Comparison of ENCODE assay signal across 11 cellular contexts in genomic region chr2:130327703-130328527, GRCh38. TPM values are rescaled to one million over a fixed set of nuclear protein-coding genes. Genes with fewer than 3 reads are reported as not detected.
DNase-seq lines count a peak whose midpoint lies in the region; ATAC-seq and TF ChIP-seq lines count a peak whose summit lies in the region.
"Had no signal": no experiment of that assay in that cellular context is flagged by ENCODE, and none has a peak within 500 bp of the region (broad histone marks: within the 10 kb centered on the region; RNA-seq: fewer than 3 reads in every experiment).

No MANE protein-coding gene starts in this region.

- no peaks in the 10 kb centered on the region for H3K36me3 ChIP-seq in GM23248 (ENCODE audit: low read depth)

- H3K27me3 Mint-ChIP-seq in neural crest cell (ENCODE audit: low read depth): peaks cover 73% of the 10 kb centered on the region

- no peaks in the 10 kb centered on the region for H3K9me2 ChIP-seq in GM23248 (ENCODE audit: insufficient read depth)

- DNase-seq in GM23248 (peak; percentile 45), NCI-H510A treated with DMSO at 0.1 percent for 48 hours (lab: John Stamatoyannopoulos, UW) (peak; percentile 19), epithelial cell of prostate (ENCODE audit: low read depth, low spot score) (no peak), neural crest cell (ENCODE audit: low read depth, low spot score) (no peak), G401 (ENCODE audit: low spot score) (no peak), pons (ENCODE audit: low spot score) (no peak), NCI-H1048 (lab: John Stamatoyannopoulos, UW) (no peak)
- DNase-seq: activated CD4-positive, alpha-beta memory T cell treated with anti-CD3 and anti-CD28 coated beads, Interleukin-2, amount 10 ng/mL, durations not matched to agents 7 days and 5 days; activated naive CD8-positive, alpha-beta T cell treated with anti-CD3 and anti-CD28 coated beads, Interleukin-2, amount 10 ng/mL, durations not matched to agents 7 days and 5 days; CD8-positive, alpha-beta T cell had no signal

- no peak overlapping the region for H3K4me3 ChIP-seq in GM23248

- ATAC-seq in HG03097 (IDR thresholded peaks at IDR 0.05; ENCODE audit: low FRiP score, unreplicated experiment): no peak
- ATAC-seq: CD8-positive, alpha-beta T cell had no signal

- in situ Hi-C loops in GM23248 (cut with MboI): no loop called here
- in situ Hi-C loops in G401 (cut with HindIII; ENCODE audit: low sequenced_read_pairs): no loop called here

- H3K27me3 ChIP-seq in GM23248 (replicated peaks; ENCODE audit: insufficient read depth): peaks cover 51% of the 10 kb centered on the region

- no peaks in the 10 kb centered on the region for H3K9me3 Mint-ChIP-seq in neural crest cell
- H3K9me3 Mint-ChIP-seq: activated CD4-positive, alpha-beta memory T cell treated with anti-CD3 and anti-CD28 coated beads, Interleukin-2, amount 10 ng/mL, durations not matched to agents 7 days and 5 days; activated naive CD8-positive, alpha-beta T cell treated with anti-CD3 and anti-CD28 coated beads, Interleukin-2, amount 10 ng/mL, durations not matched to agents 7 days and 5 days; CD8-positive, alpha-beta T cell had no signal

- H3K9ac ChIP-seq in GM23248: no peak overlapping the region

- H3K79me2 ChIP-seq in GM23248 (ENCODE audit: insufficient read depth): no peaks in the 10 kb centered on the region

- H3K27ac ChIP-seq in GM23248: no peak overlapping the region
- peak overlapping the region; percentile 91 for H3K27ac ChIP-seq in epithelial cell of prostate

- no peak overlapping the region for H3K27ac Mint-ChIP-seq in neural crest cell (ENCODE audit: unreplicated experiment)
- H3K27ac Mint-ChIP-seq: activated CD4-positive, alpha-beta memory T cell treated with anti-CD3 and anti-CD28 coated beads, Interleukin-2, amount 10 ng/mL, durations not matched to agents 7 days and 5 days; activated naive CD8-positive, alpha-beta T cell treated with anti-CD3 and anti-CD28 coated beads, Interleukin-2, amount 10 ng/mL, durations not matched to agents 7 days and 5 days; CD8-positive, alpha-beta T cell had no signal

- no peak overlapping the region for H3K4me2 ChIP-seq in GM23248 (ENCODE audit: unreplicated experiment)

- H3K36me3 Mint-ChIP-seq in neural crest cell (ENCODE audit: low read depth): no peaks in the 10 kb centered on the region
- H3K36me3 Mint-ChIP-seq: activated naive CD8-positive, alpha-beta T cell treated with anti-CD3 and anti-CD28 coated beads, Interleukin-2, amount 10 ng/mL, durations not matched to agents 7 days and 5 days; CD8-positive, alpha-beta T cell had no signal

- no peaks in the 10 kb centered on the region for H3F3A ChIP-seq in GM23248 (ENCODE audit: insufficient read depth)

- H4K20me1 ChIP-seq in GM23248 (ENCODE audit: insufficient read depth): no peaks in the 10 kb centered on the region

- H3K4me3 Mint-ChIP-seq in neural crest cell: no peak overlapping the region
- H3K4me3 Mint-ChIP-seq: activated CD4-positive, alpha-beta memory T cell treated with anti-CD3 and anti-CD28 coated beads, Interleukin-2, amount 10 ng/mL, durations not matched to agents 7 days and 5 days; activated naive CD8-positive, alpha-beta T cell treated with anti-CD3 and anti-CD28 coated beads, Interleukin-2, amount 10 ng/mL, durations not matched to agents 7 days and 5 days; CD8-positive, alpha-beta T cell had no signal

- no peak overlapping the region for H2AFZ ChIP-seq in GM23248

- no peaks in the 10 kb centered on the region for H3K4me1 ChIP-seq in GM23248 (ENCODE audit: insufficient read depth)

- peaks cover 15% of the 10 kb centered on the region for H3K4me1 Mint-ChIP-seq in neural crest cell

- WGBS in GM23248 (ENCODE audit: low coverage in 1 of 2, low lambda C conversion rate in 2 of 2, missing lambda C conversion rate in 2 of 2), 2 experiments: 69 to 72% methylated on average over 35 to 43 of the region's 43 CpGs

- TF ChIP-seq CTCF in neural crest cell (conservative IDR thresholded peaks at IDR 0.05): peak; percentile 57

- no peaks in the 10 kb centered on the region for H3K9me3 ChIP-seq in GM23248 (ENCODE audit: low read depth)

RNA-seq across cellular contexts. Expression of gene IMP4, which starts 14.8 kb away (rescaled TPM):
- 109 and 110 TPM in 2 replicates for total RNA-seq in GM23248 (2014; rRNA removed; shearing (Covaris generic))
- polyA plus RNA-seq in GM23248 (2016; fragmentation: Nextera tagmentation; extraction: Ambion mirVana): 79.1 and 90.4 TPM in 2 replicates
- 62.1 and 69.1 TPM in 2 replicates for total RNA-seq in neural crest cell
- total RNA-seq in G401 (2014; rRNA removed; shearing (Covaris generic)): 84.2 and 100 TPM in 2 replicates

RNA-seq across cellular contexts. Expression of gene PTPN18, which starts 27.9 kb away (rescaled TPM):
- 17.5 and 24.3 TPM in 2 replicates for total RNA-seq in GM23248 (2014; rRNA removed; shearing (Covaris generic))
- polyA plus RNA-seq in GM23248 (2016; fragmentation: Nextera tagmentation; extraction: Ambion mirVana): 19.1 and 19.2 TPM in 2 replicates
- 30.4 and 31.3 TPM in 2 replicates for total RNA-seq in neural crest cell
- total RNA-seq in G401 (2014; rRNA removed; shearing (Covaris generic)): 24.4 and 26.1 TPM in 2 replicates

Comparison
In these comparisons a context has a peak if more than half of its experiments do, and no peak if none do; other contexts are left out.
1. DNase-seq: peak in GM23248 (single experiment) and NCI-H510A treated with DMSO at 0.1 percent for 48 hours (single experiment); none in epithelial cell of prostate (single experiment), neural crest cell (single experiment), G401 (single experiment), pons (single experiment) and NCI-H1048 (single experiment).